ENCODE assay signal across 10 cellular contexts in genomic region chr1:228804640-228805413, GRCh38.
DNase-seq lines count a peak whose midpoint lies in the region; ATAC-seq, FAIRE-seq and TF ChIP-seq lines count a peak whose summit lies in the region.
"Had no signal": no experiment of that assay in that cellular context is flagged by ENCODE, and none has a peak within 500 bp of the region (broad histone marks: within the 10 kb centered on the region; RNA-seq: fewer than 3 reads in every experiment).

No MANE protein-coding gene starts in this region.

- peaks cover 57% of the 10 kb centered on the region for H3K4me1 Mint-ChIP-seq in activated CD4-positive, alpha-beta T cell treated with anti-CD3 and anti-CD28 coated beads, Interleukin-2, amount 10 ng/mL, durations not matched to agents 24 days and 14 days
- peaks cover 53% of the 10 kb centered on the region for H3K4me1 Mint-ChIP-seq in stimulated activated naive CD8-positive, alpha-beta T cell treated with anti-CD3 and anti-CD28 coated beads, Interleukin-15, amount 100 ng/mL, for 72 hours

- H3K4me3 Mint-ChIP-seq in activated CD4-positive, alpha-beta T cell treated with anti-CD3 and anti-CD28 coated beads, Interleukin-2, amount 10 ng/mL, durations not matched to agents 24 days and 14 days: peak overlapping the region; percentile 50
- H3K4me3 Mint-ChIP-seq in stimulated activated naive CD8-positive, alpha-beta T cell treated with anti-CD3 and anti-CD28 coated beads, Interleukin-15, amount 100 ng/mL, for 72 hours: peak overlapping the region; percentile 61 to 72
- H3K4me3 Mint-ChIP-seq: activated B cell treated with CpG ODN at 0.5 μM for 24 hours had no signal

- intact Hi-C loops in activated CD4-positive, alpha-beta T cell treated with anti-CD3 and anti-CD28 coated beads, Interleukin-2, amount 10 ng/mL, durations not matched to agents 24 days and 14 days (cut with micrococcal nuclease): loop anchor here (1.0 kb wide), 1 partner anchor 11 kb away; no protein-coding TSS in a partner anchor

- no peaks in the 10 kb centered on the region for H3K27me3 Mint-ChIP-seq in activated CD4-positive, alpha-beta T cell treated with anti-CD3 and anti-CD28 coated beads, Interleukin-2, amount 10 ng/mL, durations not matched to agents 24 days and 14 days
- H3K27me3 Mint-ChIP-seq in stimulated activated naive CD8-positive, alpha-beta T cell treated with anti-CD3 and anti-CD28 coated beads, Interleukin-15, amount 100 ng/mL, for 72 hours: no peaks in the 10 kb centered on the region

- POLR2A ChIA-PET in HEK293T (lab: Yijun Ruan, JAX): interaction anchor here (0.8 kb wide), 1 partner anchor 26 kb away, joined by 3 read pairs; no protein-coding TSS in a partner anchor

- H3K36me3 Mint-ChIP-seq in activated CD4-positive, alpha-beta T cell treated with anti-CD3 and anti-CD28 coated beads, Interleukin-2, amount 10 ng/mL, durations not matched to agents 24 days and 14 days (ENCODE audit: low read depth): peaks cover 3% of the 10 kb centered on the region

- CTCF ChIA-PET in HEK293T (lab: Yijun Ruan, JAX): interaction anchor here (0.6 to 1.0 kb wide), 2 partner anchors 9 to 10 kb away, joined by 3 read pairs; no protein-coding TSS in a partner anchor

- peak; percentile 87 for DNase-seq in activated CD4-positive, alpha-beta T cell treated with anti-CD3 and anti-CD28 coated beads, Interleukin-2, amount 10 ng/mL, durations not matched to agents 24 days and 14 days
- DNase-seq in activated CD4-positive, alpha-beta T cell treated with anti-CD3 and anti-CD28 coated beads, Interleukin-2, amount 50 U/mL, for 4 hours: no peak
- peak; percentile 38 for DNase-seq in SK-N-DZ (ENCODE audit: low spot score)
- DNase-seq in fibroblast of villous mesenchyme (ENCODE audit: low read depth): peak; percentile 33
- peak; percentile 33 to 77 for DNase-seq in stimulated activated naive CD8-positive, alpha-beta T cell treated with anti-CD3 and anti-CD28 coated beads, Interleukin-15, amount 100 ng/mL, for 72 hours
- no peak for DNase-seq in RCC 7860 (ENCODE audit: low spot score)
- DNase-seq in HEK293T (ENCODE audit: extremely low spot score): no peak
- DNase-seq: activated B cell treated with CpG ODN at 0.5 μM for 24 hours, NCI-H2227 treated with DMSO at 0.1 percent for 48 hours had no signal

- peaks cover 4% of the 10 kb centered on the region for H3K9me3 Mint-ChIP-seq in activated CD4-positive, alpha-beta T cell treated with anti-CD3 and anti-CD28 coated beads, Interleukin-2, amount 10 ng/mL, durations not matched to agents 24 days and 14 days
- peaks cover 2 to 5% of the 10 kb centered on the region in 2 donors for H3K9me3 Mint-ChIP-seq in stimulated activated naive CD8-positive, alpha-beta T cell treated with anti-CD3 and anti-CD28 coated beads, Interleukin-15, amount 100 ng/mL, for 72 hours

- ATAC-seq in stimulated activated naive CD8-positive, alpha-beta T cell treated with anti-CD3 and anti-CD28 coated beads, Interleukin-15, amount 100 ng/mL, for 72 hours: peak; percentile 96
- no peak for ATAC-seq in HG03139 (IDR thresholded peaks at IDR 0.05; ENCODE audit: unreplicated experiment)

- H3K4me3 ChIP-seq in fibroblast of villous mesenchyme (ENCODE audit: low read depth, low read length): no peak overlapping the region

- TF ChIP-seq CTCF in fibroblast of villous mesenchyme (IDR thresholded peaks at IDR 0.05; ENCODE audit: insufficient read depth, low read depth, low read length): no peak

- peak overlapping the region; percentile 83 for H3K27ac Mint-ChIP-seq in activated CD4-positive, alpha-beta T cell treated with anti-CD3 and anti-CD28 coated beads, Interleukin-2, amount 10 ng/mL, durations not matched to agents 24 days and 14 days
- H3K27ac Mint-ChIP-seq in stimulated activated naive CD8-positive, alpha-beta T cell treated with anti-CD3 and anti-CD28 coated beads, Interleukin-15, amount 100 ng/mL, for 72 hours: peak overlapping the region; percentile 60 to 94
- H3K27ac Mint-ChIP-seq: activated B cell treated with CpG ODN at 0.5 μM for 24 hours had no signal

- no peak for FAIRE-seq in RCC 7860 (lab: Jason Lieb, UNC)

TF ChIP-seq in HEK293T, 16 proteins besides CTCF, POLR2A, EP300 and RAD21:
- no peak for TF ChIP-seq SUZ12 (IDR thresholded peaks at IDR 0.05)

Comparison
In these comparisons a context has a peak if more than half of its experiments do, and no peak if none do; other contexts are left out.
1. DNase-seq: peak in activated CD4-positive, alpha-beta T cell treated with anti-CD3 and anti-CD28 coated beads, Interleukin-2, amount 10 ng/mL, durations not matched to agents 24 days and 14 days (single experiment), SK-N-DZ (single experiment), fibroblast of villous mesenchyme (single experiment) and stimulated activated naive CD8-positive, alpha-beta T cell treated with anti-CD3 and anti-CD28 coated beads, Interleukin-15, amount 100 ng/mL, for 72 hours (2 of 2); none in activated CD4-positive, alpha-beta T cell treated with anti-CD3 and anti-CD28 coated beads, Interleukin-2, amount 50 U/mL, for 4 hours (0 of 2), RCC 7860 (single experiment) and HEK293T (single experiment).